1 cellular context compared by ENCODE assay signal in the genomic region with DNA sequence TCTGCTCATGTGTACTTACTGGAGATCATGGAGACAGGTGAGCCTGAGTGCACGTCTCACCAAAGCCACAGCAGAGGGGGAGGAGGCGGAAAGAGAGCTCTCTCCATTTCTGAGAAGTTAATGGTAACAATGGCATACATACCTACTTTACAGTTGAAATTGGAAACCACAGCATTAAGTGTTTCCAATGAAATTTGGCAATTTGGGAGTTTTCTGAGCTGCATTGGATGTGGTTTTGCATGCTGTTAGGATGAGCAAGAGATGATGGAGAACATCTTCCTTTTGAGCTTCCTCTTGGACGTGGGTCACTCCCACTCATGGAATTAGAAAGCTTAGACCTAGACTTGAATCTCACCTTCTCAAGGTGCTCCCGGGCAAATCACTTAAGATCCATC.
TF ChIP-seq lines count a peak whose summit lies in the region.

No MANE protein-coding gene starts in this region.

TF ChIP-seq in K562, 482 proteins besides CTCF, POLR2A, EP300 and RAD21:
- no peak for TF ChIP-seq THRAP3 (IDR thresholded peaks at IDR 0.05; ENCODE audit: borderline replicate concordance)
- no peak for TF ChIP-seq GATAD2A (IDR thresholded peaks at IDR 0.05)
- no peak for TF ChIP-seq JUN (IDR thresholded peaks at IDR 0.05; ENCODE audit: borderline replicate concordance, low read depth, low read length)
- TF ChIP-seq JUN (CRISPR knock-in tag; IDR thresholded peaks at IDR 0.05; ENCODE audit: borderline replicate concordance): no peak
- no peak for TF ChIP-seq ZNF133 (CRISPR knock-in tag; IDR thresholded peaks at IDR 0.05)
- TF ChIP-seq SMARCA5 (IDR thresholded peaks at IDR 0.05): no peak
- no peak for TF ChIP-seq ZNF780A (CRISPR knock-in tag; IDR thresholded peaks at IDR 0.05)
- no peak for TF ChIP-seq ZZZ3 (IDR thresholded peaks at IDR 0.05)
- TF ChIP-seq ZNF165 (CRISPR knock-in tag; IDR thresholded peaks at IDR 0.05; ENCODE audit: borderline replicate concordance): no peak
- no peak for TF ChIP-seq SMARCB1 (IDR thresholded peaks at IDR 0.05; ENCODE audit: insufficient read length, low read depth)
- TF ChIP-seq, protein P1, sequence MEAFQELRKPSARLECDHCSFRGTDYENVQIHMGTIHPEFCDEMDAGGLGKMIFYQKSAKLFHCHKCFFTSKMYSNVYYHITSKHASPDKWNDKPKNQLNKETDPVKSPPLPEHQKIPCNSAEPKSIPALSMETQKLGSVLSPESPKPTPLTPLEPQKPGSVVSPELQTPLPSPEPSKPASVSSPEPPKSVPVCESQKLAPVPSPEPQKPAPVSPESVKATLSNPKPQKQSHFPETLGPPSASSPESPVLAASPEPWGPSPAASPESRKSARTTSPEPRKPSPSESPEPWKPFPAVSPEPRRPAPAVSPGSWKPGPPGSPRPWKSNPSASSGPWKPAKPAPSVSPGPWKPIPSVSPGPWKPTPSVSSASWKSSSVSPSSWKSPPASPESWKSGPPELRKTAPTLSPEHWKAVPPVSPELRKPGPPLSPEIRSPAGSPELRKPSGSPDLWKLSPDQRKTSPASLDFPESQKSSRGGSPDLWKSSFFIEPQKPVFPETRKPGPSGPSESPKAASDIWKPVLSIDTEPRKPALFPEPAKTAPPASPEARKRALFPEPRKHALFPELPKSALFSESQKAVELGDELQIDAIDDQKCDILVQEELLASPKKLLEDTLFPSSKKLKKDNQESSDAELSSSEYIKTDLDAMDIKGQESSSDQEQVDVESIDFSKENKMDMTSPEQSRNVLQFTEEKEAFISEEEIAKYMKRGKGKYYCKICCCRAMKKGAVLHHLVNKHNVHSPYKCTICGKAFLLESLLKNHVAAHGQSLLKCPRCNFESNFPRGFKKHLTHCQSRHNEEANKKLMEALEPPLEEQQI (IDR thresholded peaks at IDR 0.05): no peak
- TF ChIP-seq, protein P2, sequence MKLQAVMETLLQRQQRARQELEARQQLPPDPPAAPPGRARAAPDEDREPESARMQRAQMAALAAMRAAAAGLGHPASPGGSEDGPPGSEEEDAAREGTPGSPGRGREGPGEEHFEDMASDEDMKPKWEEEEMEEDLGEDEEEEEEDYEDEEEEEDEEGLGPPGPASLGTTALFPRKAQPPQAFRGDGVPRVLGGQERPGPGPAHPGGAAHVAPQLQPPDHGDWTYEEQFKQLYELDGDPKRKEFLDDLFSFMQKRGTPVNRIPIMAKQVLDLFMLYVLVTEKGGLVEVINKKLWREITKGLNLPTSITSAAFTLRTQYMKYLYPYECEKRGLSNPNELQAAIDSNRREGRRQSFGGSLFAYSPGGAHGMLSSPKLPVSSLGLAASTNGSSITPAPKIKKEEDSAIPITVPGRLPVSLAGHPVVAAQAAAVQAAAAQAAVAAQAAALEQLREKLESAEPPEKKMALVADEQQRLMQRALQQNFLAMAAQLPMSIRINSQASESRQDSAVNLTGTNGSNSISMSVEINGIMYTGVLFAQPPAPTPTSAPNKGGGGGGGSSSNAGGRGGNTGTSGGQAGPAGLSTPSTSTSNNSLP (IDR thresholded peaks at IDR 0.05; ENCODE audit: borderline replicate concordance, low read depth, low read length): no peak
- no peak for TF ChIP-seq NRF1 (conservative IDR thresholded peaks at IDR 0.05 in 1 of 2, IDR thresholded peaks at IDR 0.05 in 1 of 2)
- TF ChIP-seq PHF21A (IDR thresholded peaks at IDR 0.05; ENCODE audit: borderline replicate concordance, low read depth): no peak
- no peak for TF ChIP-seq MCM2 (IDR thresholded peaks at IDR 0.05; ENCODE audit: low read depth)
- TF ChIP-seq SMARCE1 (IDR thresholded peaks at IDR 0.05): no peak
- TF ChIP-seq ZC3H8 (IDR thresholded peaks at IDR 0.05): no peak
- no peak for TF ChIP-seq KDM5B (IDR thresholded peaks at IDR 0.05; ENCODE audit: insufficient replicate concordance, low read depth, low read length)
